Comparison of ENCODE assay signal across 12 cellular contexts in the genomic region with DNA sequence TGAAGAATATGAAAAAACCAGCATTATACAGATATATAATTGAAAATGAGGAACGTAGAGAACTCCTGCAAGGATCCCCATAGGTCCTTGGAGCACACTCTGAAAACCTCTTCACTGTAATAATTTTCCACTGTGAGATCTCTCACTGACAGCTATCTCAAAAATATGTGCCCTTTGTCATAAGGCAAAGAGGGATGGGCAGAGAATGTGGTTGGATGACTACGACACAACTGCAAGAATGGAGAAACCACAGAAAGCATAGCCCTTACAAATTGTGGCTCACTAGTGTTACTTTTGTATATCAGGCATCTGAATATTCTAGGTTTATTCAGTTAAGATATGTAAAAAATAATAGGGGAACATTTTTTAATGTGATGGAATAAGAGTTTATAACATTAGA. TPM values are rescaled to one million over a fixed set of nuclear protein-coding genes. Genes with fewer than 3 reads are reported as not detected.
DNase-seq lines count a peak whose midpoint lies in the region; ATAC-seq lines count a peak whose summit lies in the region.
"Had no signal": no experiment of that assay in that cellular context is flagged by ENCODE, and none has a peak within 500 bp of the region (broad histone marks: within the 10 kb centered on the region; RNA-seq: fewer than 3 reads in every experiment).

No MANE protein-coding gene starts in this region.

- peak; percentile 93 for ATAC-seq in activated naive CD8-positive, alpha-beta T cell treated with anti-CD3 and anti-CD28 coated beads, Interleukin-2, amount 50 U/mL, for 24 hours
- peak; percentile 98 for ATAC-seq in stimulated activated effector memory CD8-positive, alpha-beta T cell treated with anti-CD3 and anti-CD28 coated beads, Interleukin-12 subunit alpha, Interleukin-12 subunit beta, amount 100 ng/mL, for 72 hours
- ATAC-seq in HG03571 (IDR thresholded peaks at IDR 0.05; ENCODE audit: unreplicated experiment), result no peak
- ATAC-seq: right lobe of liver had no signal

- DNase-seq in SIG-M5 treated with dmso at 0.1 percent for 504 hours (lab: John Stamatoyannopoulos, UW; ENCODE audit: unreplicated experiment), result peak; percentile 50
- no peak for DNase-seq in SIG-M5 (lab: John Stamatoyannopoulos, UW)
- DNase-seq in HT1080 (ENCODE audit: low read depth), result peak; percentile 46
- no peak for DNase-seq in activated naive CD8-positive, alpha-beta T cell treated with anti-CD3 and anti-CD28 coated beads, Interleukin-2, amount 50 U/mL, for 24 hours
- no peak for DNase-seq in stimulated activated effector memory CD8-positive, alpha-beta T cell treated with anti-CD3 and anti-CD28 coated beads, Interleukin-12 subunit alpha, Interleukin-12 subunit beta, amount 100 ng/mL, for 72 hours (ENCODE audit: low spot score in 2 of 2)
- DNase-seq in NCI-H1105 treated with DMSO at 0.1 percent for 48 hours (lab: John Stamatoyannopoulos, UW), result no peak
- DNase-seq in NCI-H526 treated with DMSO at 0.1 percent for 48 hours (lab: John Stamatoyannopoulos, UW), result no peak
- DNase-seq: 8988T, colonic mucosa, NCI-H446 treated with DMSO at 0.1 percent for 48 hours, right lobe of liver had no signal

- H3K27ac Mint-ChIP-seq in activated naive CD8-positive, alpha-beta T cell treated with anti-CD3 and anti-CD28 coated beads, Interleukin-2, amount 50 U/mL, for 24 hours, result no peak overlapping the region
- H3K27ac Mint-ChIP-seq in stimulated activated effector memory CD8-positive, alpha-beta T cell treated with anti-CD3 and anti-CD28 coated beads, Interleukin-12 subunit alpha, Interleukin-12 subunit beta, amount 100 ng/mL, for 72 hours, result no peak overlapping the region

- no peak overlapping the region for H3K4me3 Mint-ChIP-seq in activated naive CD8-positive, alpha-beta T cell treated with anti-CD3 and anti-CD28 coated beads, Interleukin-2, amount 50 U/mL, for 24 hours
- H3K4me3 Mint-ChIP-seq in stimulated activated effector memory CD8-positive, alpha-beta T cell treated with anti-CD3 and anti-CD28 coated beads, Interleukin-12 subunit alpha, Interleukin-12 subunit beta, amount 100 ng/mL, for 72 hours, result no peak overlapping the region

- no peaks in the 10 kb centered on the region for H3K9me3 Mint-ChIP-seq in activated naive CD8-positive, alpha-beta T cell treated with anti-CD3 and anti-CD28 coated beads, Interleukin-2, amount 50 U/mL, for 24 hours
- no peaks in the 10 kb centered on the region for H3K9me3 Mint-ChIP-seq in stimulated activated effector memory CD8-positive, alpha-beta T cell treated with anti-CD3 and anti-CD28 coated beads, Interleukin-12 subunit alpha, Interleukin-12 subunit beta, amount 100 ng/mL, for 72 hours

- H3K36me3 Mint-ChIP-seq in activated naive CD8-positive, alpha-beta T cell treated with anti-CD3 and anti-CD28 coated beads, Interleukin-2, amount 50 U/mL, for 24 hours (ENCODE audit: low read depth), result peaks cover 3% of the 10 kb centered on the region
- H3K36me3 Mint-ChIP-seq in stimulated activated effector memory CD8-positive, alpha-beta T cell treated with anti-CD3 and anti-CD28 coated beads, Interleukin-12 subunit alpha, Interleukin-12 subunit beta, amount 100 ng/mL, for 72 hours, result no peaks in the 10 kb centered on the region

- H3K27me3 Mint-ChIP-seq in activated naive CD8-positive, alpha-beta T cell treated with anti-CD3 and anti-CD28 coated beads, Interleukin-2, amount 50 U/mL, for 24 hours, result no peaks in the 10 kb centered on the region

- peaks cover 26% of the 10 kb centered on the region for H3K4me1 Mint-ChIP-seq in activated naive CD8-positive, alpha-beta T cell treated with anti-CD3 and anti-CD28 coated beads, Interleukin-2, amount 50 U/mL, for 24 hours
- peaks cover 46% of the 10 kb centered on the region for H3K4me1 Mint-ChIP-seq in stimulated activated effector memory CD8-positive, alpha-beta T cell treated with anti-CD3 and anti-CD28 coated beads, Interleukin-12 subunit alpha, Interleukin-12 subunit beta, amount 100 ng/mL, for 72 hours

RNA-seq across cellular contexts. Expression of gene CTSC, which starts 7.9 kb away (rescaled TPM):
- total RNA-seq in HT1080 (2014; rRNA removed; shearing (Covaris generic)), result 0.06 TPM in 1 of 2 replicates, not detected in the other
- not detected in 2 replicates for polyA plus RNA-seq in HT1080 (2015; cell fraction: cytosol; rRNA removed)
- polyA plus RNA-seq in HT1080 (2015; cell fraction: nucleus; rRNA removed), result not detected in 2 replicates

Comparison
In these comparisons a context has a peak if more than half of its experiments do, and no peak if none do; other contexts are left out.
1. DNase-seq: peak in SIG-M5 treated with dmso at 0.1 percent for 504 hours (single experiment) and HT1080 (single experiment); none in SIG-M5 (single experiment), activated naive CD8-positive, alpha-beta T cell treated with anti-CD3 and anti-CD28 coated beads, Interleukin-2, amount 50 U/mL, for 24 hours (single experiment), stimulated activated effector memory CD8-positive, alpha-beta T cell treated with anti-CD3 and anti-CD28 coated beads, Interleukin-12 subunit alpha, Interleukin-12 subunit beta, amount 100 ng/mL, for 72 hours (0 of 2), NCI-H1105 treated with DMSO at 0.1 percent for 48 hours (single experiment) and NCI-H526 treated with DMSO at 0.1 percent for 48 hours (single experiment).